9 cellular contexts compared by ENCODE assay signal in genomic region chr20:1267161-1267560, GRCh38. TPM values are rescaled to one million over a fixed set of nuclear protein-coding genes. Genes with fewer than 3 reads are reported as not detected.
DNase-seq lines count a peak whose midpoint lies in the region; ATAC-seq, FAIRE-seq and TF ChIP-seq lines count a peak whose summit lies in the region.
"Had no signal": no experiment of that assay in that cellular context is flagged by ENCODE, and none has a peak within 500 bp of the region (broad histone marks: within the 10 kb centered on the region; RNA-seq: fewer than 3 reads in every experiment).

No MANE protein-coding gene starts in this region.

- 0 out of 2 replicates have a peak, but pooled peaks cover 3% of the 10 kb centered on the region for H3K79me2 ChIP-seq in PC-3 (ENCODE audit: low read length)
- no peaks in the 10 kb centered on the region for H3K79me2 ChIP-seq in endothelial cell of umbilical vein (ENCODE audit: control insufficient read depth, insufficient read depth, low read length)

- POLR2A ChIA-PET in PC-3 (lab: Charles Lee; ENCODE audit: unreplicated experiment) = interaction anchor here (0.6 kb wide), 1 partner anchor 859 kb away, joined by 3 read pairs; no protein-coding TSS in a partner anchor
- POLR2A ChIA-PET in endothelial cell of umbilical vein (lab: Charles Lee) = no interaction called here

- DNase-seq in G401 (ENCODE audit: low spot score) (peak; percentile 71), PC-3 (no peak), endothelial cell of umbilical vein (ENCODE audit: low read depth, low spot score) (no peak), progenitor cell of endocrine pancreas (ENCODE audit: low spot score, unreplicated experiment) (no peak), NCI-H1930 (lab: John Stamatoyannopoulos, UW) (no peak), GM13977 (ENCODE audit: low spot score) (no peak)
- DNase-seq: effector CD8-positive, alpha-beta T cell had no signal

- in situ Hi-C loops in G401 (cut with HindIII; ENCODE audit: low sequenced_read_pairs) = no loop called here
- in situ Hi-C loops in GM13977 (cut with MboI; ENCODE audit: low pct_unique_long_range_greater_than_20kb, low sequenced_read_pairs, unreplicated experiment) = no loop called here

- intact Hi-C loops in PC-3 (cut with micrococcal nuclease) = no loop called here
- intact Hi-C loops in endothelial cell of umbilical vein (cut with micrococcal nuclease) = loop anchor here (5.0 kb wide), 1 partner anchor 40 kb away; the partner anchor contains the start of gene RAD21L1

- peak overlapping the region; percentile 88 for H3K4me2 ChIP-seq in PC-3 (ENCODE audit: low read length)
- peak overlapping the region; percentile 71 for H3K4me2 ChIP-seq in endothelial cell of umbilical vein (ENCODE audit: insufficient read depth, low read length)

- no peaks in the 10 kb centered on the region for H4K20me1 ChIP-seq in PC-3 (ENCODE audit: low read length)
- H4K20me1 ChIP-seq in endothelial cell of umbilical vein (replicated peaks; ENCODE audit: control insufficient read depth, extremely low read depth, insufficient read depth, low read length) = no peaks in the 10 kb centered on the region

- no peaks in the 10 kb centered on the region for H3K9me1 ChIP-seq in endothelial cell of umbilical vein (replicated peaks; ENCODE audit: control insufficient read depth, extremely low read depth, insufficient read depth, low read length)

- H3K27me3 ChIP-seq in PC-3 (ENCODE audit: low read length) = no peaks in the 10 kb centered on the region
- no peaks in the 10 kb centered on the region for H3K27me3 ChIP-seq in endothelial cell of umbilical vein (ENCODE audit: control insufficient read depth in 2 of 2, insufficient read depth in 2 of 2, low read length in 2 of 2)

- no peaks in the 10 kb centered on the region for H3F3A ChIP-seq in PC-3 (ENCODE audit: low read length, unreplicated experiment)

- CTCF ChIA-PET in PC-3 (lab: Charles Lee) (no interaction called here), endothelial cell of umbilical vein (lab: Charles Lee) (interaction anchor here (0.8 to 1.9 kb wide), 5 partner anchors 25 to 237 kb away, joined by 3 to 9 read pairs (median 3); partner anchors contain the start of gene NSFL1C)

- H2AFZ ChIP-seq in PC-3 (ENCODE audit: low read length) (peak overlapping the region; percentile 92; the same call in 1 of the 2 replicates), endothelial cell of umbilical vein (ENCODE audit: low read depth, low read length) (no peak overlapping the region)

- H3K4me3 Mint-ChIP-seq in progenitor cell of endocrine pancreas (ENCODE audit: low read depth) = peak overlapping the region; percentile 76

- no peak for FAIRE-seq in endothelial cell of umbilical vein (lab: Jason Lieb, UNC)
- FAIRE-seq: GM18507 had no signal

- no peak for ATAC-seq in PC-3
- no peak for ATAC-seq in HG02938 (IDR thresholded peaks at IDR 0.05; ENCODE audit: unreplicated experiment)

- no peaks in the 10 kb centered on the region for H3K9me2 ChIP-seq in PC-3 (replicated peaks; ENCODE audit: low read length)

- dilution Hi-C loops in endothelial cell of umbilical vein (cut with MboI; ENCODE audit: extremely low pct_ligation_motif_present, low sequenced_read_pairs) = no loop called here

- TF ChIP-seq POLR2A in endothelial cell of umbilical vein (IDR thresholded peaks at IDR 0.05; ENCODE audit: low read depth, low read length) = no peak

- no peak for TF ChIP-seq CTCF in PC-3 (conservative IDR thresholded peaks at IDR 0.05; ENCODE audit: low read depth, low read length)
- no peak for TF ChIP-seq CTCF in endothelial cell of umbilical vein (IDR thresholded peaks at IDR 0.05; ENCODE audit: extremely low read depth in 1 of 2, insufficient read depth in 1 of 2, low read depth in 1 of 2, low read length in 2 of 2)
- TF ChIP-seq CTCF in progenitor cell of endocrine pancreas (IDR thresholded peaks at IDR 0.05; ENCODE audit: unreplicated experiment) = no peak
- TF ChIP-seq CTCF in GM13977 (IDR thresholded peaks at IDR 0.05; ENCODE audit: extremely low read depth, insufficient read depth, missing control alignments) = no peak

- H3K4me1 ChIP-seq in PC-3 (ENCODE audit: insufficient read depth, low read length) (peaks cover 13% of the 10 kb centered on the region; the same call in 1 of the 2 replicates), endothelial cell of umbilical vein (ENCODE audit: control insufficient read depth, extremely low read depth, insufficient read depth, low read length) (peaks cover 8% of the 10 kb centered on the region)

- H3K9ac ChIP-seq in PC-3 (ENCODE audit: low read length) (no peak overlapping the region), endothelial cell of umbilical vein (replicated peaks; ENCODE audit: extremely low read depth, insufficient read depth, low read length) (no peak overlapping the region)

- no peaks in the 10 kb centered on the region for H3K9me3 ChIP-seq in PC-3 (ENCODE audit: low read length)
- H3K9me3 ChIP-seq in endothelial cell of umbilical vein (replicated peaks; ENCODE audit: control insufficient read depth, insufficient read depth, low read length) = no peaks in the 10 kb centered on the region

- H3K36me3 Mint-ChIP-seq in progenitor cell of endocrine pancreas (ENCODE audit: insufficient read depth) = no peaks in the 10 kb centered on the region

- H3K9me3 Mint-ChIP-seq in progenitor cell of endocrine pancreas (ENCODE audit: low read depth) = no peaks in the 10 kb centered on the region

- no peak overlapping the region for H3K27ac Mint-ChIP-seq in progenitor cell of endocrine pancreas

- H3K27me3 Mint-ChIP-seq in progenitor cell of endocrine pancreas = peaks cover 10% of the 10 kb centered on the region

- no peaks in the 10 kb centered on the region for H3K36me3 ChIP-seq in PC-3 (ENCODE audit: low read depth, low read length)
- peaks cover 0 to 1% of the 10 kb centered on the region in 2 experiments for H3K36me3 ChIP-seq in endothelial cell of umbilical vein (ENCODE audit: control insufficient read depth in 2 of 2, extremely low read depth in 1 of 2, insufficient read depth in 2 of 2, low read length in 2 of 2)

- H3K4me3 ChIP-seq in PC-3 (ENCODE audit: low read length) = peak overlapping the region; percentile 90
- H3K4me3 ChIP-seq in endothelial cell of umbilical vein (replicated peaks in 1 of 3; ENCODE audit: insufficient read depth in 1 of 3, low read depth in 1 of 3, low read length in 3 of 3) = no peak overlapping the region

- peaks cover 8% of the 10 kb centered on the region for H3K4me1 Mint-ChIP-seq in progenitor cell of endocrine pancreas (ENCODE audit: low read depth)

- BruUV-seq in PC-3 (replicated peaks; lab: Mats Ljungman, UMichigan) (no TSS peak), endothelial cell of umbilical vein (replicated peaks; lab: Mats Ljungman, UMichigan) (no TSS peak)

- H3K27ac ChIP-seq in PC-3 (ENCODE audit: low read length) (no peak overlapping the region), endothelial cell of umbilical vein (ENCODE audit: insufficient read depth, low read depth, low read length) (no peak overlapping the region)

TF ChIP-seq in endothelial cell of umbilical vein, 7 proteins besides CTCF, POLR2A, EP300 and RAD21:
- TF ChIP-seq POLR2AphosphoS5 (IDR thresholded peaks at IDR 0.05; ENCODE audit: insufficient read depth, low read depth, low read length) (no peak), EZH2 (IDR thresholded peaks at IDR 0.05; ENCODE audit: borderline replicate concordance, low read depth, low read length, severe bottlenecking) (no peak), JUN (IDR thresholded peaks at IDR 0.05; ENCODE audit: borderline replicate concordance, insufficient read depth, insufficient read length, low read depth) (no peak), FOS (IDR thresholded peaks at IDR 0.05; ENCODE audit: borderline replicate concordance, insufficient read depth, low read length) (no peak), GATA2 (IDR thresholded peaks at IDR 0.05; ENCODE audit: insufficient read depth, insufficient read length, low read depth, low read length) (no peak), MYC (IDR thresholded peaks at IDR 0.05; ENCODE audit: low read depth, low read length) (no peak), MAX (IDR thresholded peaks at IDR 0.05; ENCODE audit: insufficient read depth, insufficient read length) (no peak)

RNA-seq across cellular contexts. Expression of gene SNPH, which starts 1.1 kb away (rescaled TPM):
- total RNA-seq in G401 (2014; rRNA removed; shearing (Covaris generic)) = 1.7 and 2.4 TPM in 2 replicates
- total RNA-seq in PC-3 (2014; rRNA removed) (21.4 and 24.9 TPM in 2 replicates), endothelial cell of umbilical vein (5.1 and 5.5 TPM in 2 replicates), progenitor cell of endocrine pancreas (2.7 and 3.3 TPM in 2 replicates)
- polyA plus RNA-seq in endothelial cell of umbilical vein = 2.3 TPM in 2 replicates
- polyA plus RNA-seq in endothelial cell of umbilical vein (2011; cell fraction: cytosol; rRNA removed) = 1.7 and 2.4 TPM in 2 replicates
- 4.8 and 7.5 TPM in 2 replicates for polyA plus RNA-seq in endothelial cell of umbilical vein (2011; cell fraction: nucleus; rRNA removed)
- 4.2 and 4.9 TPM in 2 replicates for polyA plus RNA-seq in endothelial cell of umbilical vein (2012)
- polyA minus RNA-seq in endothelial cell of umbilical vein = 3.0 and 3.4 TPM in 2 replicates
- not detected for polyA minus RNA-seq in endothelial cell of umbilical vein (2011; cell fraction: cytosol; rRNA and poly(A)+ RNA removed)
- 2.8 and 3.0 TPM in 2 replicates for polyA minus RNA-seq in endothelial cell of umbilical vein (2011; cell fraction: nucleus; rRNA and poly(A)+ RNA removed)

RNA-seq across cellular contexts. Expression of gene RAD21L1, which starts 41.3 kb away (rescaled TPM):
- total RNA-seq in G401 (2014; rRNA removed; shearing (Covaris generic)) = not detected in 2 replicates
- total RNA-seq in PC-3 (2014; rRNA removed) (0.11 and 0.58 TPM in 2 replicates), endothelial cell of umbilical vein (not detected in 2 replicates), progenitor cell of endocrine pancreas (not detected in 2 replicates)
- polyA plus RNA-seq in endothelial cell of umbilical vein = 0.06 TPM in 1 of 2 replicates, not detected in the other
- 0.03 and 0.07 TPM in 2 replicates for polyA plus RNA-seq in endothelial cell of umbilical vein (2011; cell fraction: cytosol; rRNA removed)
- 0.07 and 0.24 TPM in 2 replicates for polyA plus RNA-seq in endothelial cell of umbilical vein (2011; cell fraction: nucleus; rRNA removed)
- 0.27 and 0.31 TPM in 2 replicates for polyA plus RNA-seq in endothelial cell of umbilical vein (2012)
- not detected in 2 replicates for polyA minus RNA-seq in endothelial cell of umbilical vein
- polyA minus RNA-seq in endothelial cell of umbilical vein (2011; cell fraction: cytosol; rRNA and poly(A)+ RNA removed) = not detected
- polyA minus RNA-seq in endothelial cell of umbilical vein (2011; cell fraction: nucleus; rRNA and poly(A)+ RNA removed) = not detected in 2 replicates
